Comparison of ENCODE assay signal across 15 cellular contexts in the genomic region with DNA sequence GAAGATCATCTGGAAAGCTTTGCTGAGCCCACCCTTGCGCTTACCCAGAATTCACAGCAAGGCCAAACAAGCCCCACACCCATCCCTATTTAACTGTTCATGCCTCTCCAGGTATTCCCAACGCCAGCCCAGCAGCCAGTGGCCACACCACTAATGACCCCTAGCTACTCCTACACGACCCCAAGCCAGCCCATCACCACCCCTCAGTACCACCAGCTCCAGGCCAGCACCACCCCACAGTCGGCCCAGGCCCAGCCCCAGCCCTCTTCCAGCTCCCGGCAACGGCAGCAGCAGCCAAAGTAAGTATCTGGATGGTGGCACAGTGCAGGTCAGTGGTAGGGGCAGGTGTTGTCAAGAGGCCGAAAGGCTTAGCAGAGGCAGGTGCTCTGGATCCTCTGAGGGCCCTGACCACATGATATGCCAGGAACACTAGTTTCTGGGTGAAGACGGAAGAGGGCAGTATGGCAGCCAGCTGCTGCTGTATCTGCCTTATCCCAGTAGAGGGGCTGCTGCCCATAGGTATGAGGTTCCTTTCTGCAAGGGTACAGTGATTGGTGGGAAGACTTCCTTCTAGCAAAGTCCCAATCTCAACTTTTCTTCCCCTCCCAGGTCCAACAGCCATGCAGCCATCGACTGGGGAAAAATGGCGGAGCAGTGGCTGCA. TPM values are rescaled to one million over a fixed set of nuclear protein-coding genes. Genes with fewer than 3 reads are reported as not detected.
DNase-seq lines count a peak whose midpoint lies in the region; ATAC-seq and TF ChIP-seq lines count a peak whose summit lies in the region.
"Had no signal": no experiment of that assay in that cellular context is flagged by ENCODE, and none has a peak within 500 bp of the region (broad histone marks: within the 10 kb centered on the region; RNA-seq: fewer than 3 reads in every experiment).

No MANE protein-coding gene starts in this region.

- no peaks in the 10 kb centered on the region for H3K27me3 ChIP-seq in H7 (ENCODE audit: control insufficient read depth, insufficient read depth, low read length)
- H3K27me3 ChIP-seq: spleen had no signal

- H3K79me2 ChIP-seq in OCI-LY7 (ENCODE audit: insufficient read depth, low read depth, low read length) = no peaks in the 10 kb centered on the region

- TF ChIP-seq CTCF in OCI-LY7 (conservative IDR thresholded peaks at IDR 0.05; ENCODE audit: low read length) = peak; percentile 27; the same call in 1 of the 2 replicates
- TF ChIP-seq CTCF in glutamatergic neuron (IDR thresholded peaks at IDR 0.05; ENCODE audit: partially characterized antibody, unreplicated experiment) = no peak

- H3K9me3 ChIP-seq in OCI-LY7 (ENCODE audit: low read length) = no peaks in the 10 kb centered on the region
- H3K9me3 ChIP-seq: spleen, thoracic aorta had no signal

- H3K4me3 ChIP-seq in H7 (ENCODE audit: insufficient read depth, low read depth, low read length) = no peak overlapping the region
- H3K4me3 ChIP-seq in OCI-LY7 (ENCODE audit: low read depth, low read length, poor library complexity, severe bottlenecking) = no peak overlapping the region
- H3K4me3 ChIP-seq: spleen, thoracic aorta had no signal

- DNase-seq in H7 (peak; percentile 55), OCI-LY7 (ENCODE audit: low spot score) (no peak), glutamatergic neuron (no peak), NCI-H2081 (lab: John Stamatoyannopoulos, UW) (no peak)
- DNase-seq in activated CD4-positive, alpha-beta T cell treated with anti-CD3 and anti-CD28 coated beads for 4 hours = no peak
- DNase-seq: activated CD4-positive, alpha-beta memory T cell treated with anti-CD3 and anti-CD28 coated beads, Interleukin-2, amount 10 ng/mL, durations not matched to agents 7 days and 5 days; activated T-cell treated with anti-CD3 and anti-CD28 coated beads, Interleukin-2, amount 50 U/mL, for 48 hours; NCI-H1436; NCI-H2227 treated with DMSO at 0.1 percent for 48 hours; NK-92 treated with Interleukin-12 subunit alpha and Interleukin-12 subunit beta, amount 100 ng/mL, for 24 hours; spleen; T-cell had no signal

- no peaks in the 10 kb centered on the region for H3K4me1 ChIP-seq in OCI-LY7 (ENCODE audit: insufficient read depth, low read length, poor library complexity, severe bottlenecking)
- H3K4me1 ChIP-seq: spleen had no signal

- no peak overlapping the region for H3K4me2 ChIP-seq in OCI-LY7 (ENCODE audit: low read length)

- no peaks in the 10 kb centered on the region for H3K4me1 Mint-ChIP-seq in glutamatergic neuron (ENCODE audit: low read depth, unreplicated experiment)
- H3K4me1 Mint-ChIP-seq: activated CD4-positive, alpha-beta memory T cell treated with anti-CD3 and anti-CD28 coated beads, Interleukin-2, amount 10 ng/mL, durations not matched to agents 7 days and 5 days had no signal

- H3K27ac Mint-ChIP-seq in glutamatergic neuron (ENCODE audit: unreplicated experiment) = peak overlapping the region; percentile 52
- H3K27ac Mint-ChIP-seq: activated CD4-positive, alpha-beta memory T cell treated with anti-CD3 and anti-CD28 coated beads, Interleukin-2, amount 10 ng/mL, durations not matched to agents 7 days and 5 days; natural killer cell treated with Interleukin-12 subunit alpha and Interleukin-12 subunit beta and Interleukin-15 and Interleukin-18, amount 100 ng/mL, for 72 hours; T-cell had no signal

- H3K36me3 ChIP-seq in H7 (replicated peaks; ENCODE audit: control insufficient read depth, insufficient read depth, low read length) (peaks cover 61% of the 10 kb centered on the region), OCI-LY7 (ENCODE audit: insufficient read depth, low read length) (peaks cover 76% of the 10 kb centered on the region)

- no peaks in the 10 kb centered on the region for H4K20me1 ChIP-seq in OCI-LY7 (ENCODE audit: insufficient read depth, low read length)

- no TSS peak for BruUV-seq in OCI-LY7 (replicated peaks; lab: Mats Ljungman, UMichigan)

- peaks cover 4% of the 10 kb centered on the region for H3K9me3 Mint-ChIP-seq in glutamatergic neuron (ENCODE audit: unreplicated experiment)
- H3K9me3 Mint-ChIP-seq: activated CD4-positive, alpha-beta memory T cell treated with anti-CD3 and anti-CD28 coated beads, Interleukin-2, amount 10 ng/mL, durations not matched to agents 7 days and 5 days; natural killer cell treated with Interleukin-12 subunit alpha and Interleukin-12 subunit beta and Interleukin-15 and Interleukin-18, amount 100 ng/mL, for 72 hours; T-cell had no signal

- H3K27ac ChIP-seq in OCI-LY7 (ENCODE audit: low read depth, low read length, poor library complexity, severe bottlenecking) = no peak overlapping the region
- H3K27ac ChIP-seq: spleen, thoracic aorta had no signal

- no peak overlapping the region for H2AFZ ChIP-seq in OCI-LY7 (ENCODE audit: low read length)

- no peak for ATAC-seq in HG02759 (IDR thresholded peaks at IDR 0.05; ENCODE audit: unreplicated experiment)
- ATAC-seq: natural killer cell treated with Interleukin-12 subunit alpha and Interleukin-12 subunit beta and Interleukin-15 and Interleukin-18, amount 100 ng/mL, for 72 hours; T-cell had no signal

- POLR2A ChIA-PET in OCI-LY7 (lab: Charles Lee) = interaction anchor here (1.0 kb wide), 1 partner anchor 10 kb away, joined by 3 read pairs; no protein-coding TSS in a partner anchor

- H3K4me3 Mint-ChIP-seq in glutamatergic neuron (ENCODE audit: unreplicated experiment) = no peak overlapping the region
- H3K4me3 Mint-ChIP-seq: activated CD4-positive, alpha-beta memory T cell treated with anti-CD3 and anti-CD28 coated beads, Interleukin-2, amount 10 ng/mL, durations not matched to agents 7 days and 5 days; natural killer cell treated with Interleukin-12 subunit alpha and Interleukin-12 subunit beta and Interleukin-15 and Interleukin-18, amount 100 ng/mL, for 72 hours; T-cell had no signal

- CTCF ChIA-PET in OCI-LY7 (lab: Charles Lee; ENCODE audit: unreplicated experiment) = no interaction called here

- intact Hi-C loops in OCI-LY7 (cut with micrococcal nuclease; ENCODE audit: unreplicated experiment) = no loop called here

- no peaks in the 10 kb centered on the region for H3K9me2 ChIP-seq in OCI-LY7 (ENCODE audit: insufficient read depth, low read length)

- peaks cover 6% of the 10 kb centered on the region for H3K36me3 Mint-ChIP-seq in glutamatergic neuron (ENCODE audit: unreplicated experiment)

- peaks cover 10% of the 10 kb centered on the region for H3K27me3 Mint-ChIP-seq in glutamatergic neuron (ENCODE audit: unreplicated experiment)
- H3K27me3 Mint-ChIP-seq: activated CD4-positive, alpha-beta memory T cell treated with anti-CD3 and anti-CD28 coated beads, Interleukin-2, amount 10 ng/mL, durations not matched to agents 7 days and 5 days; natural killer cell treated with Interleukin-12 subunit alpha and Interleukin-12 subunit beta and Interleukin-15 and Interleukin-18, amount 100 ng/mL, for 72 hours; T-cell had no signal

RNA-seq across cellular contexts. Expression of gene PROCA1, which starts 10.7 kb away (rescaled TPM):
- total RNA-seq in H7 (2014; rRNA removed; shearing (Covaris generic)) = 13.9 and 23.7 TPM in 2 replicates
- total RNA-seq in OCI-LY7 (2014; rRNA removed; shearing (Covaris generic)) = 4.5 and 11.3 TPM in 2 replicates
- total RNA-seq in OCI-LY7 (2022) (4.6 and 5.9 TPM in 2 replicates), glutamatergic neuron (ENCODE audit: unreplicated experiment) (36.5 TPM)

RNA-seq across cellular contexts. Expression of gene RAB34, which starts 16.7 kb away (rescaled TPM):
- total RNA-seq in H7 (2014; rRNA removed; shearing (Covaris generic)) = 209 and 284 TPM in 2 replicates
- total RNA-seq in OCI-LY7 (2014; rRNA removed; shearing (Covaris generic)) = 0.22 TPM in 1 of 2 replicates, not detected in the other
- total RNA-seq in OCI-LY7 (2022) = 0.46 and 0.99 TPM in 2 replicates
- total RNA-seq in glutamatergic neuron (ENCODE audit: unreplicated experiment) = 54.3 TPM

RNA-seq across cellular contexts. Expression of gene RPL23A, which starts 18.8 kb away (rescaled TPM):
- total RNA-seq in H7 (2014; rRNA removed; shearing (Covaris generic)) = 778 and 823 TPM in 2 replicates
- total RNA-seq in OCI-LY7 (2014; rRNA removed; shearing (Covaris generic)) = 930 and 1,152 TPM in 2 replicates
- total RNA-seq in OCI-LY7 (2022) (2,557 and 2,633 TPM in 2 replicates), glutamatergic neuron (ENCODE audit: unreplicated experiment) (627 TPM)

RNA-seq across cellular contexts. Expression of gene TLCD1, which starts 25.1 kb away (rescaled TPM):
- 15.6 and 21.4 TPM in 2 replicates for total RNA-seq in H7 (2014; rRNA removed; shearing (Covaris generic))
- total RNA-seq in OCI-LY7 (2014; rRNA removed; shearing (Covaris generic)) = 0.28 and 1.6 TPM in 2 replicates
- total RNA-seq in OCI-LY7 (2022) = 2.5 and 3.4 TPM in 2 replicates
- total RNA-seq in glutamatergic neuron (ENCODE audit: unreplicated experiment) = 8.2 TPM

RNA-seq across cellular contexts. Expression of gene NEK8, which starts 27.6 kb away (rescaled TPM):
- 10.9 and 12.5 TPM in 2 replicates for total RNA-seq in H7 (2014; rRNA removed; shearing (Covaris generic))
- total RNA-seq in OCI-LY7 (2014; rRNA removed; shearing (Covaris generic)) = 12.2 and 17.0 TPM in 2 replicates
- total RNA-seq in OCI-LY7 (2022) = 14.0 and 15.1 TPM in 2 replicates
- 5.9 TPM for total RNA-seq in glutamatergic neuron (ENCODE audit: unreplicated experiment)

Comparison
In these comparisons a context has a peak if more than half of its experiments do, and no peak if none do; other contexts are left out.
1. RNA of gene RAB34, which starts 16.7 kb away (total RNA-seq): 209 to 284 TPM in H7 and 54.3 TPM in glutamatergic neuron (single experiment); 0.22 to 0.99 TPM in OCI-LY7; every median in the first group is over 10 times any median in the second.